12 cellular contexts compared by ENCODE assay signal in the genomic region with DNA sequence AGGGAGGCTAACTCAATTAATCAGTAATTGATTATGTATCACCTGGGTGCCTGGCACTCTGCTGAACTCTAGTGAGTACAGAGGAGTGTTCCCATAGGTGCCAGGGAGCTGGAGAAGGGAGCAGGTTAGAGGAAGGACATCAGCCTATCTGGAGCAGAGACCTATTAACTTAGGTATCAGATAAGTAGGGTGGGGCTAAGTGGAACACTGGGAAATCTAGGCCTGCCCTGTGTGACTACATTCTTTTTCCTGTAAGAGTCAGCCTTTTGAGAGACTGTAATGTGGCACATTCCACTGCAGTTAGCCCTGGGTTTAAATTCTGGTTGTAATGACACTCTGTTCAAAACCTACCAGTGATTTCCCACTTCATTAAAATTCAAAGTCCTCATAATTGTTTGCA. TPM values are rescaled to one million over a fixed set of nuclear protein-coding genes. Genes with fewer than 3 reads are reported as not detected.
DNase-seq lines count a peak whose midpoint lies in the region; ATAC-seq and TF ChIP-seq lines count a peak whose summit lies in the region.
"Had no signal": no experiment of that assay in that cellular context is flagged by ENCODE, and none has a peak within 500 bp of the region (broad histone marks: within the 10 kb centered on the region; RNA-seq: fewer than 3 reads in every experiment).

No MANE protein-coding gene starts in this region.

- H3K4me3 ChIP-seq in Caco-2 (ENCODE audit: low read depth, low read length): no peak overlapping the region

- TF ChIP-seq CTCF in Caco-2 (IDR thresholded peaks at IDR 0.05; ENCODE audit: insufficient read depth in 1 of 2, low read depth in 1 of 2, low read length in 1 of 2, severe bottlenecking in 1 of 2, unreplicated experiment in 1 of 2): no peak
- no peak for TF ChIP-seq CTCF in RWPE1 (conservative IDR thresholded peaks at IDR 0.05; ENCODE audit: low read depth)

- POLR2A ChIA-PET in Caco-2 (lab: Charles Lee): interaction anchor here (0.7 to 1.9 kb wide), 2 partner anchors 13 to 45 kb away, joined by 4 to 15 read pairs; a partner anchor contains a TSS
- POLR2A ChIA-PET in RWPE1 (lab: Yijun Ruan, JAX; ENCODE audit: low non-redundant PET): no interaction called here
- POLR2A ChIA-PET in naive thymus-derived CD8-positive, alpha-beta T cell (lab: Charles Lee): no interaction called here

- H3K4me1 ChIP-seq in Caco-2: peaks cover 29% of the 10 kb centered on the region

- no TSS peak for BruUV-seq in Caco-2 (replicated peaks; lab: Mats Ljungman, UMichigan)

- H3K36me3 Mint-ChIP-seq in Caco-2 (ENCODE audit: insufficient read depth, unreplicated experiment): no peaks in the 10 kb centered on the region
- peaks cover 0 to 26% (median 14%) of the 10 kb centered on the region in 3 donors for H3K36me3 Mint-ChIP-seq in naive thymus-derived CD8-positive, alpha-beta T cell

- H3K27me3 ChIP-seq in Caco-2 (replicated peaks; ENCODE audit: control insufficient read depth, insufficient read depth, low read length): no peaks in the 10 kb centered on the region

- DNase-seq in Caco-2 (peak; percentile 36 to 52), RWPE1 (ENCODE audit: low spot score) (peak; percentile 17), NCI-H1092 (lab: John Stamatoyannopoulos, UW) (no peak), NCI-H146 (lab: John Stamatoyannopoulos, UW) (no peak)
- DNase-seq in naive thymus-derived CD8-positive, alpha-beta T cell: no peak
- DNase-seq in stimulated activated CD4-positive, alpha-beta T cell treated with anti-CD3 and anti-CD28 coated beads, Interleukin-2, amount 100 ng/mL, for 24 hours: no peak
- DNase-seq: NCI-H1048, retina, WERI-Rb-1 had no signal

- no peaks in the 10 kb centered on the region for H3K27me3 Mint-ChIP-seq in Caco-2 (ENCODE audit: insufficient read depth, unreplicated experiment)
- no peaks in the 10 kb centered on the region for H3K27me3 Mint-ChIP-seq in naive thymus-derived CD8-positive, alpha-beta T cell

- peak; percentile 71 for ATAC-seq in esophagus mucosa
- ATAC-seq in naive thymus-derived CD8-positive, alpha-beta T cell: no peak
- no peak for ATAC-seq in GM21737 (IDR thresholded peaks at IDR 0.05; ENCODE audit: unreplicated experiment)

- peaks cover 11% of the 10 kb centered on the region for H3K4me1 Mint-ChIP-seq in Caco-2 (ENCODE audit: low read depth, unreplicated experiment)
- H3K4me1 Mint-ChIP-seq in naive thymus-derived CD8-positive, alpha-beta T cell: peaks cover 9 to 29% (median 15%) of the 10 kb centered on the region in 4 donors

- H3K27ac ChIP-seq in RWPE1: no peak overlapping the region
- H3K27ac ChIP-seq: WERI-Rb-1 had no signal

- peak overlapping the region; percentile 93 for H3K27ac Mint-ChIP-seq in Caco-2 (ENCODE audit: unreplicated experiment)
- peak overlapping the region in 7 of 10 donors; percentile 7 to 68 (median 36) for H3K27ac Mint-ChIP-seq in naive thymus-derived CD8-positive, alpha-beta T cell
- H3K27ac Mint-ChIP-seq: activated T-helper 2 cell treated with anti-CD3 and anti-CD28 coated beads, Interferon-gamma antibody, Interleukin-2, Interleukin-4, amounts not matched to agents 10 μg/mL and 5 μg/mL and 100 μg/mL, durations not matched to agents 14 hours and 24 hours and 36 hours had no signal

- CTCF ChIA-PET in Caco-2 (lab: Charles Lee) (no interaction called here), RWPE1 (lab: Yijun Ruan, JAX) (interaction anchor here (0.5 kb wide), 1 partner anchor 20 kb away, joined by 4 read pairs; no protein-coding TSS in a partner anchor)

- no peaks in the 10 kb centered on the region for H3K36me3 ChIP-seq in Caco-2 (ENCODE audit: control insufficient read depth, insufficient read depth, low read length)

- H3K4me3 Mint-ChIP-seq in Caco-2 (ENCODE audit: unreplicated experiment): peak overlapping the region; percentile 46
- H3K4me3 Mint-ChIP-seq in naive thymus-derived CD8-positive, alpha-beta T cell: no peak overlapping the region

- intact Hi-C loops in Caco-2 (cut with micrococcal nuclease; ENCODE audit: unreplicated experiment): no loop called here

- H3K9me3 ChIP-seq in Caco-2: no peaks in the 10 kb centered on the region

- H3K9me3 Mint-ChIP-seq in Caco-2 (ENCODE audit: unreplicated experiment): no peaks in the 10 kb centered on the region
- no peaks in the 10 kb centered on the region for H3K9me3 Mint-ChIP-seq in naive thymus-derived CD8-positive, alpha-beta T cell
- H3K9me3 Mint-ChIP-seq: activated T-helper 2 cell treated with anti-CD3 and anti-CD28 coated beads, Interferon-gamma antibody, Interleukin-2, Interleukin-4, amounts not matched to agents 10 μg/mL and 5 μg/mL and 100 μg/mL, durations not matched to agents 14 hours and 24 hours and 36 hours had no signal

RNA-seq across cellular contexts. Expression of a gene that starts 12.7 kb away (rescaled TPM):
- total RNA-seq in Caco-2 (2022) (19.6 and 21.5 TPM in 2 replicates), esophagus mucosa (45.6 TPM)
- total RNA-seq in naive thymus-derived CD8-positive, alpha-beta T cell: 10 to 100 TPM; 23.7 to 26.5 TPM
- polyA plus RNA-seq in naive thymus-derived CD8-positive, alpha-beta T cell: 10 to 100 TPM in 2 of 3 donors, 1 to 10 TPM in 1; 9.2 to 12.3 (median 10.6) TPM

RNA-seq across cellular contexts. Expression of a gene that starts 44.8 kb away (rescaled TPM):
- total RNA-seq in Caco-2 (2022): 37.2 and 40.6 TPM in 2 replicates
- total RNA-seq in esophagus mucosa: 30.0 TPM
- 10 to 100 TPM; 40.2 to 42.5 TPM for total RNA-seq in naive thymus-derived CD8-positive, alpha-beta T cell
- 10 to 100 TPM; 27.8 to 37.8 (median 36.2) TPM for polyA plus RNA-seq in naive thymus-derived CD8-positive, alpha-beta T cell

Comparison
In these comparisons a context has a peak if more than half of its experiments do, and no peak if none do; other contexts are left out.
1. DNase-seq: peak in Caco-2 (2 of 2) and RWPE1 (single experiment); none in naive thymus-derived CD8-positive, alpha-beta T cell (0 of 10), stimulated activated CD4-positive, alpha-beta T cell treated with anti-CD3 and anti-CD28 coated beads, Interleukin-2, amount 100 ng/mL, for 24 hours (0 of 2), NCI-H1092 (single experiment) and NCI-H146 (single experiment).